11 cellular contexts compared by ENCODE assay signal in genomic region chr17:41518789-41519449, GRCh38. TPM values are rescaled to one million over a fixed set of nuclear protein-coding genes. Genes with fewer than 3 reads are reported as not detected.
DNase-seq lines count a peak whose midpoint lies in the region; ATAC-seq and TF ChIP-seq lines count a peak whose summit lies in the region.
"Had no signal": no experiment of that assay in that cellular context is flagged by ENCODE, and none has a peak within 500 bp of the region (broad histone marks: within the 10 kb centered on the region; RNA-seq: fewer than 3 reads in every experiment).

Gene KRT15, minus strand, starts transcription at chr17:41518890. Its CDS starts 63 bp downstream, at chr17:41518827.

- H3K27me3 ChIP-seq in colonic mucosa (no peaks in the 10 kb centered on the region), prostate gland (replicated peaks; ENCODE audit: insufficient read depth) (no peaks in the 10 kb centered on the region)

- ATAC-seq in GM21528 (IDR thresholded peaks at IDR 0.05; ENCODE audit: low FRiP score, unreplicated experiment) (no peak), GM21576 (IDR thresholded peaks at IDR 0.05; ENCODE audit: unreplicated experiment) (no peak)

- H3K4me3 ChIP-seq in HEK293 (ENCODE audit: low read depth, low read length), result no peak within 1 kb of the TSS
- H3K4me3 ChIP-seq in colonic mucosa, result no peak within 1 kb of the TSS
- peak within 1 kb of the TSS; percentile 26 to 27 for H3K4me3 ChIP-seq in prostate gland

- H3K4me1 ChIP-seq in HEK293 (ENCODE audit: control insufficient read depth, insufficient read depth, low read length), result peaks cover 23% of the 10 kb centered on the region
- H3K4me1 ChIP-seq in colonic mucosa, result peaks cover 16% of the 10 kb centered on the region
- H3K4me1 ChIP-seq in prostate gland (replicated peaks), result peaks cover 8% of the 10 kb centered on the region

- TF ChIP-seq CTCF in HEK293 (tag by site-specific recombination; IDR thresholded peaks at IDR 0.05) (0 out of 2 replicates have a peak, but pooled peaks have one; percentile 9), colonic mucosa (IDR thresholded peaks at IDR 0.05) (no peak), prostate gland (IDR thresholded peaks at IDR 0.05) (peak in 1 of 4 experiments; percentile 3)

- H3K9me3 ChIP-seq in HEK293 (ENCODE audit: control insufficient read depth, insufficient read depth, low read depth, low read length), result no peaks in the 10 kb centered on the region
- no peaks in the 10 kb centered on the region for H3K9me3 ChIP-seq in colonic mucosa
- H3K9me3 ChIP-seq in prostate gland, result no peaks in the 10 kb centered on the region

- peak; percentile 67 for TF ChIP-seq POLR2A in prostate gland (IDR thresholded peaks at IDR 0.05)

- no peak within 1 kb of the TSS for H3K9ac ChIP-seq in colonic mucosa (ENCODE audit: low read depth in 2 of 2, low read length in 2 of 2)

- CTCF ChIA-PET in HEK293 (lab: Yijun Ruan, JAX), result interaction anchor here (0.7 to 1.9 kb wide), 6 partner anchors 30 to 397 kb away, joined by 3 to 14 read pairs (median 4); no protein-coding TSS in a partner anchor

- H3K36me3 ChIP-seq in HEK293 (ENCODE audit: control insufficient read depth in 2 of 2, insufficient read depth in 1 of 2, low read length in 2 of 2) (peaks cover 0 to 4% of the 10 kb centered on the region in 2 experiments; a peak in 1 of 3 replicates), colonic mucosa (no peaks in the 10 kb centered on the region), prostate gland (no peaks in the 10 kb centered on the region)

- peak; percentile 79 for DNase-seq in NCI-H226
- no peak for DNase-seq in colonic mucosa
- DNase-seq in prostate gland (ENCODE audit: low spot score), result peak; percentile 55
- DNase-seq in NCI-H510A (lab: John Stamatoyannopoulos, UW), result no peak
- no peak for DNase-seq in stimulated activated CD4-positive, alpha-beta T cell treated with anti-CD3 and anti-CD28 coated beads, Interleukin-4, amount 100 ng/mL, for 4 hours
- DNase-seq: Karpas-422 had no signal

- H3K27ac ChIP-seq in HEK293 (ENCODE audit: extremely low read depth, low read depth, low read length) (peak within 1 kb of the TSS; percentile 59), colonic mucosa (peak within 1 kb of the TSS; percentile 12), prostate gland (peak within 1 kb of the TSS; percentile 21 to 22)

- 52% methylated on average over 8 of the region's 8 CpGs for WGBS in prostate gland

- POLR2A ChIA-PET in HEK293 (lab: Yijun Ruan, JAX), result interaction anchor here (0.6 to 1.3 kb wide), 3 partner anchors 9 to 169 kb away, joined by 3 to 4 read pairs (median 3); partner anchors contain the start of gene KRT19

- intact Hi-C loops in colonic mucosa (cut with DNase I) (no loop called here), prostate gland (cut with DNase I) (no loop called here)

TF ChIP-seq in HEK293, 187 proteins besides CTCF, POLR2A, EP300 and RAD21 (continues in another document):
- TF ChIP-seq ZNF133 (tag by site-specific recombination; IDR thresholded peaks at IDR 0.05), result no peak
- TF ChIP-seq ZBTB44 (tag by site-specific recombination; IDR thresholded peaks at IDR 0.05), result no peak
- TF ChIP-seq ZIC2 (tag by site-specific recombination; IDR thresholded peaks at IDR 0.05), result peak; percentile 84
- 0 out of 2 replicates have a peak, but pooled peaks have one; percentile 72 for TF ChIP-seq ZNF24 (tag by site-specific recombination; IDR thresholded peaks at IDR 0.05)
- no peak for TF ChIP-seq ZNF664 (tag by site-specific recombination; IDR thresholded peaks at IDR 0.05)
- TF ChIP-seq, protein P1, sequence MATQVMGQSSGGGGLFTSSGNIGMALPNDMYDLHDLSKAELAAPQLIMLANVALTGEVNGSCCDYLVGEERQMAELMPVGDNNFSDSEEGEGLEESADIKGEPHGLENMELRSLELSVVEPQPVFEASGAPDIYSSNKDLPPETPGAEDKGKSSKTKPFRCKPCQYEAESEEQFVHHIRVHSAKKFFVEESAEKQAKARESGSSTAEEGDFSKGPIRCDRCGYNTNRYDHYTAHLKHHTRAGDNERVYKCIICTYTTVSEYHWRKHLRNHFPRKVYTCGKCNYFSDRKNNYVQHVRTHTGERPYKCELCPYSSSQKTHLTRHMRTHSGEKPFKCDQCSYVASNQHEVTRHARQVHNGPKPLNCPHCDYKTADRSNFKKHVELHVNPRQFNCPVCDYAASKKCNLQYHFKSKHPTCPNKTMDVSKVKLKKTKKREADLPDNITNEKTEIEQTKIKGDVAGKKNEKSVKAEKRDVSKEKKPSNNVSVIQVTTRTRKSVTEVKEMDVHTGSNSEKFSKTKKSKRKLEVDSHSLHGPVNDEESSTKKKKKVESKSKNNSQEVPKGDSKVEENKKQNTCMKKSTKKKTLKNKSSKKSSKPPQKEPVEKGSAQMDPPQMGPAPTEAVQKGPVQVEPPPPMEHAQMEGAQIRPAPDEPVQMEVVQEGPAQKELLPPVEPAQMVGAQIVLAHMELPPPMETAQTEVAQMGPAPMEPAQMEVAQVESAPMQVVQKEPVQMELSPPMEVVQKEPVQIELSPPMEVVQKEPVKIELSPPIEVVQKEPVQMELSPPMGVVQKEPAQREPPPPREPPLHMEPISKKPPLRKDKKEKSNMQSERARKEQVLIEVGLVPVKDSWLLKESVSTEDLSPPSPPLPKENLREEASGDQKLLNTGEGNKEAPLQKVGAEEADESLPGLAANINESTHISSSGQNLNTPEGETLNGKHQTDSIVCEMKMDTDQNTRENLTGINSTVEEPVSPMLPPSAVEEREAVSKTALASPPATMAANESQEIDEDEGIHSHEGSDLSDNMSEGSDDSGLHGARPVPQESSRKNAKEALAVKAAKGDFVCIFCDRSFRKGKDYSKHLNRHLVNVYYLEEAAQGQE (tag by site-specific recombination; IDR thresholded peaks at IDR 0.05), result no peak
- TF ChIP-seq ZNF138 (tag by site-specific recombination; IDR thresholded peaks at IDR 0.05; ENCODE audit: borderline replicate concordance), result no peak
- TF ChIP-seq, protein P2, sequence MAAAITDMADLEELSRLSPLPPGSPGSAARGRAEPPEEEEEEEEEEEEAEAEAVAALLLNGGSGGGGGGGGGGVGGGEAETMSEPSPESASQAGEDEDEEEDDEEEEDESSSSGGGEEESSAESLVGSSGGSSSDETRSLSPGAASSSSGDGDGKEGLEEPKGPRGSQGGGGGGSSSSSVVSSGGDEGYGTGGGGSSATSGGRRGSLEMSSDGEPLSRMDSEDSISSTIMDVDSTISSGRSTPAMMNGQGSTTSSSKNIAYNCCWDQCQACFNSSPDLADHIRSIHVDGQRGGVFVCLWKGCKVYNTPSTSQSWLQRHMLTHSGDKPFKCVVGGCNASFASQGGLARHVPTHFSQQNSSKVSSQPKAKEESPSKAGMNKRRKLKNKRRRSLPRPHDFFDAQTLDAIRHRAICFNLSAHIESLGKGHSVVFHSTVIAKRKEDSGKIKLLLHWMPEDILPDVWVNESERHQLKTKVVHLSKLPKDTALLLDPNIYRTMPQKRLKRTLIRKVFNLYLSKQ (tag by site-specific recombination; IDR thresholded peaks at IDR 0.05; ENCODE audit: borderline replicate concordance), result no peak
- TF ChIP-seq ZNF76 (tag by site-specific recombination; IDR thresholded peaks at IDR 0.05; ENCODE audit: borderline replicate concordance, low read depth), result no peak
- no peak for TF ChIP-seq ZBTB6 (tag by site-specific recombination; IDR thresholded peaks at IDR 0.05)
- no peak for TF ChIP-seq ZNF202 (tag by site-specific recombination; IDR thresholded peaks at IDR 0.05; ENCODE audit: borderline replicate concordance)
- no peak for TF ChIP-seq ZNF221 (tag by site-specific recombination; IDR thresholded peaks at IDR 0.05; ENCODE audit: borderline replicate concordance)
- TF ChIP-seq ATF2 (tag by site-specific recombination; IDR thresholded peaks at IDR 0.05; ENCODE audit: low read depth), result no peak
- no peak for TF ChIP-seq ZNF785 (tag by site-specific recombination; IDR thresholded peaks at IDR 0.05)
- TF ChIP-seq ZNF596 (tag by site-specific recombination; IDR thresholded peaks at IDR 0.05), result no peak
- peak; percentile 91 for TF ChIP-seq ZBTB48 (tag by site-specific recombination; IDR thresholded peaks at IDR 0.05)
- no peak for TF ChIP-seq KLF1 (tag by site-specific recombination; IDR thresholded peaks at IDR 0.05)
- TF ChIP-seq BCL11A (tag by site-specific recombination; IDR thresholded peaks at IDR 0.05; ENCODE audit: low read depth), result no peak

RNA-seq across cellular contexts. Expression of gene KRT15, which starts in this region (rescaled TPM):
- 10 to 100 TPM in 1 of 2 donors, 1 to 10 TPM in 1; 5.8 to 20.0 TPM for total RNA-seq in colonic mucosa
- 1,000 to 10,000 TPM in 1 of 2 donors, 100 to 1,000 TPM in 1; 138 to 1,038 TPM for total RNA-seq in prostate gland
- total RNA-seq: activated CD8-positive, alpha-beta memory T cell treated with anti-CD3 and anti-CD28 coated beads for 36 hours; neural crest cell had no signal

Comparison
In these comparisons a context has a peak if more than half of its experiments do, and no peak if none do; other contexts are left out.
1. RNA of gene KRT15 (total RNA-seq): 138 to 1,038 TPM in prostate gland; 5.8 to 20.0 TPM in colonic mucosa; every median in the first group is over 4 times any median in the second.
2. H3K4me3 ChIP-seq: peak in prostate gland (2 of 2); none in HEK293 (single experiment) and colonic mucosa (single experiment).
3. DNase-seq: peak in NCI-H226 (single experiment) and prostate gland (single experiment); none in colonic mucosa (single experiment), NCI-H510A (single experiment) and stimulated activated CD4-positive, alpha-beta T cell treated with anti-CD3 and anti-CD28 coated beads, Interleukin-4, amount 100 ng/mL, for 4 hours (0 of 2).
4. Peak in every context shown above with its lines, with median percentiles within 50 percentile points of each other: H3K27ac ChIP-seq.